ENCODE assay signal across 18 cellular contexts in the genomic region with DNA sequence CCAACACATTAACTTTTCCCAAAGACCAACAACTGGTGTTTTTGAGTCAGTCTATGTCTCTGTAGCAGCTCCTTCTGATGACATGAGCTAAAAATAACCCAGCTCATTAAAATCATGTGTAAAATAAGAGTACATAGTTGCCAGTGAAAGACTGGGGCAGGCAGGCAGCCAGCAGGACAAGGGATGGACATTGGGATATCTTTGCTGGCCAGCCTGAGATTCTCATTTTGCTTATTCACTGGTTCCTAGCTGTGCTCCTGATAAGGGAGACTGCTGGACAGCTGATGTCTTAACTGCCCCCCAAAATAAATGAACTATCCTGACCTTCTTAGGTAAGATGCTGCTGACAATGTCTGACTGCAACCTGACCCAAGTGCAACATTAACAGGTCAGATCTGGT. TPM values are rescaled to one million over a fixed set of nuclear protein-coding genes. Genes with fewer than 3 reads are reported as not detected.
DNase-seq lines count a peak whose midpoint lies in the region; ATAC-seq and TF ChIP-seq lines count a peak whose summit lies in the region.
"Had no signal": no experiment of that assay in that cellular context is flagged by ENCODE, and none has a peak within 500 bp of the region (broad histone marks: within the 10 kb centered on the region; RNA-seq: fewer than 3 reads in every experiment).

No MANE protein-coding gene starts in this region.

- no peak for DNase-seq in MCF 10A (ENCODE audit: unreplicated experiment)
- no peak for DNase-seq in mammary epithelial cell
- peak; percentile 35 for DNase-seq in astrocyte of the hippocampus (ENCODE audit: low read depth, low spot score)
- peak; percentile 43 for DNase-seq in left ventricle myocardium superior
- no peak for DNase-seq in retina
- DNase-seq in SW480 (ENCODE audit: low spot score) = no peak
- DNase-seq: activated CD4-positive, alpha-beta T cell treated with anti-CD3 and anti-CD28 coated beads, Interleukin-2, amount 10 ng/mL, durations not matched to agents 24 days and 14 days; activated naive CD4-positive, alpha-beta T cell; cortex of kidney; mesenchymal stem cell; NCI-H1092 treated with DMSO at 0.1 percent for 48 hours; NCI-H2171; stimulated activated naive B cell treated with anti-CD40 and anti-IgM and Interleukin-4, amounts not matched to agents 10 μg/mL and 1 μg/mL and 100 μg/mL, for 72 hours; upper lobe of right lung had no signal

- POLR2A ChIA-PET in MCF 10A (lab: Yijun Ruan, JAX) = interaction anchor here (1.0 to 2.0 kb wide), 2 partner anchors 10 to 29 kb away, joined by 5 to 7 read pairs; no protein-coding TSS in a partner anchor

- H3K36me3 ChIP-seq in mammary epithelial cell (ENCODE audit: insufficient read depth, low read length) = no peaks in the 10 kb centered on the region
- H3K36me3 ChIP-seq: ascending aorta, upper lobe of right lung had no signal

- H3K27ac ChIP-seq in mammary epithelial cell (ENCODE audit: insufficient read depth, low read depth, low read length) = no peak overlapping the region
- H3K27ac ChIP-seq: ascending aorta, upper lobe of right lung had no signal

- TF ChIP-seq CTCF in MCF 10A (IDR thresholded peaks at IDR 0.05; ENCODE audit: unreplicated experiment) (no peak), mammary epithelial cell (conservative IDR thresholded peaks at IDR 0.05 in 1 of 2, IDR thresholded peaks at IDR 0.05 in 1 of 2; ENCODE audit: extremely low read depth in 1 of 2, insufficient read depth in 1 of 2, low read depth in 1 of 2, low read length in 2 of 2) (no peak)

- CTCF ChIA-PET in MCF 10A (lab: Yijun Ruan, JAX) = interaction anchor here (0.6 to 1.3 kb wide), 5 partner anchors 11 to 457 kb away, joined by 3 to 4 read pairs (median 3); no protein-coding TSS in a partner anchor
- CTCF ChIA-PET in mammary epithelial cell (lab: Charles Lee; ENCODE audit: low non-redundant PET) = no interaction called here

- H3K4me1 Mint-ChIP-seq in MCF 10A (ENCODE audit: insufficient read depth, unreplicated experiment) = peaks cover 22% of the 10 kb centered on the region
- H3K4me1 Mint-ChIP-seq: activated CD4-positive, alpha-beta T cell treated with anti-CD3 and anti-CD28 coated beads, Interleukin-2, amount 10 ng/mL, durations not matched to agents 24 days and 14 days; stimulated activated naive B cell treated with anti-CD40 and anti-IgM and Interleukin-4, amounts not matched to agents 10 μg/mL and 1 μg/mL and 100 μg/mL, for 72 hours had no signal

- intact Hi-C loops in MCF 10A (cut with micrococcal nuclease) = no loop called here
- intact Hi-C loops in mammary epithelial cell (cut with micrococcal nuclease) = no loop called here
- intact Hi-C loops in left ventricle myocardium superior (cut with micrococcal nuclease) = no loop called here

- H3K27ac Mint-ChIP-seq in MCF 10A (ENCODE audit: low read depth, unreplicated experiment) = peak overlapping the region; percentile 55
- H3K27ac Mint-ChIP-seq: activated CD4-positive, alpha-beta T cell treated with anti-CD3 and anti-CD28 coated beads, Interleukin-2, amount 10 ng/mL, durations not matched to agents 24 days and 14 days; natural killer cell treated with Interleukin-12 subunit alpha and Interleukin-12 subunit beta and Interleukin-15 and Interleukin-18, amount 100 ng/mL, for 72 hours; stimulated activated naive B cell treated with anti-CD40 and anti-IgM and Interleukin-4, amounts not matched to agents 10 μg/mL and 1 μg/mL and 100 μg/mL, for 72 hours had no signal

- H2AFZ ChIP-seq in mammary epithelial cell (ENCODE audit: low read depth, low read length) = no peak overlapping the region

- H3K36me3 Mint-ChIP-seq in MCF 10A (ENCODE audit: insufficient read depth, unreplicated experiment) = no peaks in the 10 kb centered on the region
- H3K36me3 Mint-ChIP-seq: natural killer cell treated with Interleukin-12 subunit alpha and Interleukin-12 subunit beta and Interleukin-15 and Interleukin-18, amount 100 ng/mL, for 72 hours; stimulated activated naive B cell treated with anti-CD40 and anti-IgM and Interleukin-4, amounts not matched to agents 10 μg/mL and 1 μg/mL and 100 μg/mL, for 72 hours had no signal

- H4K20me1 ChIP-seq in mammary epithelial cell (ENCODE audit: insufficient read depth, low read length) = no peaks in the 10 kb centered on the region

- dilution Hi-C loops in mammary epithelial cell (cut with HindIII; ENCODE audit: low sequenced_read_pairs) = no loop called here

- no peaks in the 10 kb centered on the region for H3K9me3 Mint-ChIP-seq in MCF 10A (ENCODE audit: unreplicated experiment)
- H3K9me3 Mint-ChIP-seq: activated CD4-positive, alpha-beta T cell treated with anti-CD3 and anti-CD28 coated beads, Interleukin-2, amount 10 ng/mL, durations not matched to agents 24 days and 14 days; natural killer cell treated with Interleukin-12 subunit alpha and Interleukin-12 subunit beta and Interleukin-15 and Interleukin-18, amount 100 ng/mL, for 72 hours; stimulated activated naive B cell treated with anti-CD40 and anti-IgM and Interleukin-4, amounts not matched to agents 10 μg/mL and 1 μg/mL and 100 μg/mL, for 72 hours had no signal

- peak; percentile 78 for ATAC-seq in left ventricle myocardium superior
- ATAC-seq in GM19023 (IDR thresholded peaks at IDR 0.05; ENCODE audit: unreplicated experiment) = no peak
- no peak for ATAC-seq in activated CD4-positive, CD25-positive, alpha-beta regulatory T cell treated with anti-CD3 and anti-CD28 coated beads, Interleukin-2, amount 50 U/mL, for 24 hours
- ATAC-seq: natural killer cell treated with Interleukin-12 subunit alpha and Interleukin-12 subunit beta and Interleukin-15 and Interleukin-18, amount 100 ng/mL, for 72 hours; stimulated activated naive B cell treated with anti-CD40 and anti-IgM and Interleukin-4, amounts not matched to agents 10 μg/mL and 1 μg/mL and 100 μg/mL, for 72 hours had no signal

- no peak overlapping the region for H3K4me2 ChIP-seq in mammary epithelial cell (ENCODE audit: insufficient read depth, low read depth, low read length)

- H3K9me3 ChIP-seq in mammary epithelial cell (replicated peaks; ENCODE audit: insufficient read depth, low read length) = no peaks in the 10 kb centered on the region
- H3K9me3 ChIP-seq: ascending aorta, upper lobe of right lung had no signal

- H3K4me1 ChIP-seq in mammary epithelial cell (ENCODE audit: insufficient read depth, low read length) = no peaks in the 10 kb centered on the region
- H3K4me1 ChIP-seq: ascending aorta had no signal

- in situ Hi-C loops in mammary epithelial cell (cut with MboI; ENCODE audit: low sequenced_read_pairs in 2 of 2) = no loop called here

- H3K27me3 ChIP-seq in mammary epithelial cell (ENCODE audit: insufficient read depth, low read length) = no peaks in the 10 kb centered on the region
- H3K27me3 ChIP-seq: ascending aorta, upper lobe of right lung had no signal

- no peaks in the 10 kb centered on the region for H3K79me2 ChIP-seq in mammary epithelial cell (ENCODE audit: insufficient read depth, low read length)

- no peaks in the 10 kb centered on the region for H3K27me3 Mint-ChIP-seq in MCF 10A (ENCODE audit: insufficient read depth, unreplicated experiment)

- H3K4me3 Mint-ChIP-seq in MCF 10A (ENCODE audit: unreplicated experiment) = peak overlapping the region; percentile 2
- H3K4me3 Mint-ChIP-seq: activated CD4-positive, alpha-beta T cell treated with anti-CD3 and anti-CD28 coated beads, Interleukin-2, amount 10 ng/mL, durations not matched to agents 24 days and 14 days; natural killer cell treated with Interleukin-12 subunit alpha and Interleukin-12 subunit beta and Interleukin-15 and Interleukin-18, amount 100 ng/mL, for 72 hours; stimulated activated naive B cell treated with anti-CD40 and anti-IgM and Interleukin-4, amounts not matched to agents 10 μg/mL and 1 μg/mL and 100 μg/mL, for 72 hours had no signal

- no peak overlapping the region for H3K4me3 ChIP-seq in mammary epithelial cell (replicated peaks in 1 of 3; ENCODE audit: insufficient read depth in 1 of 3, low read depth in 2 of 3, low read length in 3 of 3)
- H3K4me3 ChIP-seq: ascending aorta, upper lobe of right lung had no signal

- no peak overlapping the region for H3K9ac ChIP-seq in mammary epithelial cell (ENCODE audit: insufficient read depth, low read length)

- no TSS peak for BruUV-seq in MCF 10A (replicated peaks; lab: Mats Ljungman, UMichigan)
- no TSS peak for BruUV-seq in mammary epithelial cell (replicated peaks; lab: Mats Ljungman, UMichigan)

RNA-seq across cellular contexts. Expression of a gene that starts 33.9 kb away (rescaled TPM):
- 20.2 and 23.7 TPM in 2 replicates for total RNA-seq in MCF 10A (2022)
- total RNA-seq in mammary epithelial cell = 1 to 10 TPM; 3.5 to 4.8 TPM
- polyA plus RNA-seq in mammary epithelial cell = 3.3 TPM
- polyA minus RNA-seq in mammary epithelial cell = 4.2 TPM
- 8.9 TPM for total RNA-seq in left ventricle myocardium superior
- total RNA-seq: ascending aorta had no signal

Comparison
In these comparisons a context has a peak if more than half of its experiments do, and no peak if none do; other contexts are left out.
1. DNase-seq: peak in astrocyte of the hippocampus (single experiment) and left ventricle myocardium superior (single experiment); none in MCF 10A (single experiment), mammary epithelial cell (single experiment), retina (single experiment) and SW480 (single experiment).